ENCODE assay signal across 1 cellular context in the genomic region with DNA sequence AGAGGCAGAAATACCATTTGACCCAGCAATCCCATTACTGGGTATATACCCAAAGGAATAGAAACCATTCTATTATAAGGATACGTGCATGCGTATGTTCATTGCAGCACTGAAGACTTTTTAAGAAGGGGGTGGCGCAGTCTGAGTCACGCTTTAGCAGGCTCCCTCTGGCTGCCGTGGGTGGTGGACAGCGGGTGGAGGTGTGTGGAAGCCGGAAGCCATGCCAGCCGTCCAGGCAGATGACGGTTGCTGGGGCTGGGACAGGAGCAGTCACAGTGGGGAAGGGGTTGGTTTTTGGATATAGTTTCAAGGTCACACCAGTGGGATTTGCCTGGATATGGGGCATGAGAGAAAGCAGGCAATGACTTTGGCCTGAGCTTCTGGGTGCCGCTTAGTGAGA.
TF ChIP-seq lines count a peak whose summit lies in the region.

No MANE protein-coding gene starts in this region.

TF ChIP-seq in H1, 55 proteins besides CTCF, POLR2A, EP300 and RAD21 (continued from another document):
- TF ChIP-seq CBX5 (IDR thresholded peaks at IDR 0.05; ENCODE audit: low read depth, low read length) (no peak), CHD1 (IDR thresholded peaks at IDR 0.05; ENCODE audit: low read depth, low read length) (no peak), NRF1 (IDR thresholded peaks at IDR 0.05; ENCODE audit: low read depth, low read length) (no peak), JUN (IDR thresholded peaks at IDR 0.05; ENCODE audit: low read depth, low read length) (no peak), KDM1A (IDR thresholded peaks at IDR 0.05; ENCODE audit: borderline replicate concordance, low read length) (no peak), ZNF274 (IDR thresholded peaks at IDR 0.05; ENCODE audit: borderline replicate concordance, extremely low read depth, low read length) (no peak), CTBP2 (IDR thresholded peaks at IDR 0.05; ENCODE audit: borderline replicate concordance, insufficient read depth, insufficient read length, low read length) (no peak), BACH1 (IDR thresholded peaks at IDR 0.05; ENCODE audit: low read length) (no peak), CREB1 (IDR thresholded peaks at IDR 0.05) (no peak), TAF7 (optimal IDR thresholded peaks at IDR 0.05; ENCODE audit: borderline replicate concordance, low read depth, low read length) (no peak), KDM4A (IDR thresholded peaks at IDR 0.05; ENCODE audit: low read depth, low read length, severe bottlenecking) (no peak), POU5F1 (IDR thresholded peaks at IDR 0.05; ENCODE audit: low read depth, low read length) (no peak), GTF2F1 (IDR thresholded peaks at IDR 0.05; ENCODE audit: borderline replicate concordance, low read depth, low read length) (no peak), PHF8 (conservative IDR thresholded peaks at IDR 0.05; ENCODE audit: low read depth, low read length) (no peak)
